In genomic region chr10:32980558-32981468, GRCh38 we compare ENCODE assay signal across 7 cellular contexts. TPM values are rescaled to one million over a fixed set of nuclear protein-coding genes. Genes with fewer than 3 reads are reported as not detected.
DNase-seq lines count a peak whose midpoint lies in the region; ATAC-seq and TF ChIP-seq lines count a peak whose summit lies in the region.

No MANE protein-coding gene starts in this region.

- no CpG with 5 or more reads among the region's 38 CpGs for WGBS in iPS DF 6.9 (ENCODE audit: insufficient coverage, insufficient read length)
- WGBS in sigmoid colon, 2 donors: 7 to 16% methylated on average over 38 of the region's 38 CpGs

- peak in 2 of 4 donors; percentile 8 to 90 for TF ChIP-seq EP300 in sigmoid colon (IDR thresholded peaks at IDR 0.05)

- in situ Hi-C loops in astrocyte of the spinal cord (cut with HindIII; ENCODE audit: low sequenced_read_pairs): no loop called here

- H3K4me3 ChIP-seq in astrocyte of the spinal cord (ENCODE audit: low read depth, low read length): peak overlapping the region; percentile 29
- H3K4me3 ChIP-seq in iPS DF 6.9 (ENCODE audit: low read length): peak overlapping the region; percentile 37; the same call in 1 of the 2 replicates
- peak overlapping the region; percentile 42 to 53 (median 48) for H3K4me3 ChIP-seq in sigmoid colon

- ATAC-seq in GM18498 (IDR thresholded peaks at IDR 0.05; ENCODE audit: unreplicated experiment): peak; percentile 99
- ATAC-seq in HG02938 (IDR thresholded peaks at IDR 0.05; ENCODE audit: unreplicated experiment): peak; percentile 84

- TF ChIP-seq CTCF in astrocyte of the spinal cord (IDR thresholded peaks at IDR 0.05; ENCODE audit: low read depth, low read length): no peak
- TF ChIP-seq CTCF in sigmoid colon (IDR thresholded peaks at IDR 0.05): peak in 2 of 4 experiments; percentile 15 to 45

- no peaks in the 10 kb centered on the region for H3K36me3 ChIP-seq in iPS DF 6.9 (ENCODE audit: control insufficient read depth, insufficient read depth, low read length)
- H3K36me3 ChIP-seq in sigmoid colon: no peaks in the 10 kb centered on the region

- DNase-seq in NCI-H1930 (lab: John Stamatoyannopoulos, UW) (peak; percentile 30 to 32), T1000 (lab: John Stamatoyannopoulos, UW) (peak; percentile 95), astrocyte of the spinal cord (ENCODE audit: low read depth, low spot score) (peak; percentile 99), iPS DF 6.9 (ENCODE audit: low read depth, low spot score) (peak; percentile 50), sigmoid colon (peak; percentile 98)

- intact Hi-C loops in sigmoid colon (cut with DNase I): loop anchor here (1.0 to 2.0 kb wide), 2 partner anchors 19 to 24 kb away; no protein-coding TSS in a partner anchor

- no peaks in the 10 kb centered on the region for H3K27me3 ChIP-seq in iPS DF 6.9 (ENCODE audit: control insufficient read depth, insufficient read depth, low read length)
- H3K27me3 ChIP-seq in sigmoid colon: no peaks in the 10 kb centered on the region

- H3K9me3 ChIP-seq in iPS DF 6.9 (ENCODE audit: control insufficient read depth, insufficient read depth, low read length): no peaks in the 10 kb centered on the region
- no peaks in the 10 kb centered on the region for H3K9me3 ChIP-seq in sigmoid colon

- TF ChIP-seq POLR2A in sigmoid colon (IDR thresholded peaks at IDR 0.05): peak; percentile 91 to 94

- no peaks in the 10 kb centered on the region for H3K4me1 ChIP-seq in iPS DF 6.9 (ENCODE audit: control insufficient read depth, insufficient read depth, low read length)
- H3K4me1 ChIP-seq in sigmoid colon: peaks cover 0 to 33% (median 26%) of the 10 kb centered on the region in 4 donors

- H3K27ac ChIP-seq in iPS DF 6.9 (ENCODE audit: low read length) (no peak overlapping the region), sigmoid colon (peak overlapping the region; percentile 91 to 96 (median 92))

RNA-seq across cellular contexts. Expression of gene ITGB1, which starts 22.8 kb away (rescaled TPM):
- 1,000 to 10,000 TPM in 1 of 4 donors, 100 to 1,000 TPM in 3; 588 to 1,360 (median 919) TPM for total RNA-seq in sigmoid colon
- polyA plus RNA-seq in sigmoid colon: 100 to 1,000 TPM in 1 of 3 donors, 10 to 100 TPM in 2; 43.8 to 151 (median 50.9) TPM

Comparison
In these comparisons a context has a peak if more than half of its experiments do, and no peak if none do; other contexts are left out.
1. DNase-seq: peak in every context shown above with its lines; median percentile 99 in astrocyte of the spinal cord; 98 in sigmoid colon; 95 in T1000; 50 in iPS DF 6.9; 31 in NCI-H1930.